Comparison of ENCODE assay signal across 15 cellular contexts in genomic region chr19:45457776-45458175, GRCh38. TPM values are rescaled to one million over a fixed set of nuclear protein-coding genes. Genes with fewer than 3 reads are reported as not detected.
DNase-seq lines count a peak whose midpoint lies in the region; ATAC-seq and TF ChIP-seq lines count a peak whose summit lies in the region.
"Had no signal": no experiment of that assay in that cellular context is flagged by ENCODE, and none has a peak within 500 bp of the region (broad histone marks: within the 10 kb centered on the region; RNA-seq: fewer than 3 reads in every experiment).

No MANE protein-coding gene starts in this region.

- no peak for DNase-seq in activated CD4-positive, alpha-beta T cell treated with anti-CD3 and anti-CD28 coated beads, Interleukin-2, amount 10 ng/mL, durations not matched to agents 7 days and 5 days
- DNase-seq in activated CD4-positive, alpha-beta T cell treated with anti-CD3 and anti-CD28 coated beads, Interleukin-2, amount 50 U/mL, for 4 hours = no peak
- no peak for DNase-seq in WTC11 (ENCODE audit: low spot score)
- DNase-seq in islet precursor cell = peak; percentile 43
- DNase-seq in progenitor cell of endocrine pancreas (ENCODE audit: low spot score, unreplicated experiment) = no peak
- no peak for DNase-seq in NOMO-1 treated with DMSO at 0.1 percent for 48 hours (lab: John Stamatoyannopoulos, UW; ENCODE audit: unreplicated experiment)
- DNase-seq in NCI-H1930 (lab: John Stamatoyannopoulos, UW) = no peak
- no peak for DNase-seq in T-helper 2 cell treated with Interferon-gamma antibody and Interleukin-4, amounts not matched to agents 5 μg/mL and 100 μg/mL, for 36 hours (ENCODE audit: low spot score)
- DNase-seq: 8988T; CD8-positive, alpha-beta memory T cell; NCI-H1105 treated with DMSO at 0.1 percent for 48 hours; NCI-H1694 treated with DMSO at 0.1 percent for 48 hours; NCI-H226; NCI-H524 treated with DMSO at 0.1 percent for 48 hours; SHP77 treated with DMSO at 0.1 percent for 48 hours had no signal

- ATAC-seq in WTC11 = no peak

- no peaks in the 10 kb centered on the region for H3K36me3 Mint-ChIP-seq in activated CD4-positive, alpha-beta T cell treated with anti-CD3 and anti-CD28 coated beads, Interleukin-2, amount 10 ng/mL, durations not matched to agents 7 days and 5 days (ENCODE audit: low read depth)
- H3K36me3 Mint-ChIP-seq in WTC11 (no peaks in the 10 kb centered on the region), progenitor cell of endocrine pancreas (ENCODE audit: insufficient read depth) (no peaks in the 10 kb centered on the region)
- no peaks in the 10 kb centered on the region for H3K36me3 Mint-ChIP-seq in T-helper 2 cell treated with Interferon-gamma antibody and Interleukin-4, amounts not matched to agents 5 μg/mL and 100 μg/mL, for 36 hours (ENCODE audit: low read depth)
- H3K36me3 Mint-ChIP-seq: CD8-positive, alpha-beta memory T cell had no signal

- no peaks in the 10 kb centered on the region for H3K9me3 Mint-ChIP-seq in activated CD4-positive, alpha-beta T cell treated with anti-CD3 and anti-CD28 coated beads, Interleukin-2, amount 10 ng/mL, durations not matched to agents 7 days and 5 days
- H3K9me3 Mint-ChIP-seq in WTC11 = no peaks in the 10 kb centered on the region
- no peaks in the 10 kb centered on the region for H3K9me3 Mint-ChIP-seq in progenitor cell of endocrine pancreas (ENCODE audit: low read depth)
- H3K9me3 Mint-ChIP-seq in T-helper 2 cell treated with Interferon-gamma antibody and Interleukin-4, amounts not matched to agents 5 μg/mL and 100 μg/mL, for 36 hours = no peaks in the 10 kb centered on the region
- H3K9me3 Mint-ChIP-seq: CD8-positive, alpha-beta memory T cell had no signal

- CTCF ChIA-PET in activated CD4-positive, alpha-beta T cell treated with anti-CD3 and anti-CD28 coated beads, Interleukin-2, amount 10 ng/mL, durations not matched to agents 7 days and 5 days (lab: Charles Lee) = interaction anchor here (0.6 to 4.9 kb wide), 7 partner anchors 12 to 184 kb away, joined by 3 to 28 read pairs (median 4); no protein-coding TSS in a partner anchor
- CTCF ChIA-PET in WTC11 (lab: Charles Lee) = interaction anchor here (2.8 kb wide), 1 partner anchor 18 kb away, joined by 21 read pairs; no protein-coding TSS in a partner anchor

- H3K27ac Mint-ChIP-seq in activated CD4-positive, alpha-beta T cell treated with anti-CD3 and anti-CD28 coated beads, Interleukin-2, amount 10 ng/mL, durations not matched to agents 7 days and 5 days = peak overlapping the region; percentile 65
- H3K27ac Mint-ChIP-seq in WTC11 (peak overlapping the region; percentile 10; the same call in 1 of the 2 replicates), progenitor cell of endocrine pancreas (peak overlapping the region; percentile 85)
- no peak overlapping the region for H3K27ac Mint-ChIP-seq in T-helper 2 cell treated with Interferon-gamma antibody and Interleukin-4, amounts not matched to agents 5 μg/mL and 100 μg/mL, for 36 hours

- POLR2A ChIA-PET in activated CD4-positive, alpha-beta T cell treated with anti-CD3 and anti-CD28 coated beads, Interleukin-2, amount 10 ng/mL, durations not matched to agents 7 days and 5 days (lab: Charles Lee) = no interaction called here
- POLR2A ChIA-PET in WTC11 (lab: Charles Lee) = no interaction called here

- H3K4me3 Mint-ChIP-seq in activated CD4-positive, alpha-beta T cell treated with anti-CD3 and anti-CD28 coated beads, Interleukin-2, amount 10 ng/mL, durations not matched to agents 7 days and 5 days = no peak overlapping the region
- H3K4me3 Mint-ChIP-seq in WTC11 = no peak overlapping the region
- H3K4me3 Mint-ChIP-seq in progenitor cell of endocrine pancreas (ENCODE audit: low read depth) = no peak overlapping the region
- no peak overlapping the region for H3K4me3 Mint-ChIP-seq in T-helper 2 cell treated with Interferon-gamma antibody and Interleukin-4, amounts not matched to agents 5 μg/mL and 100 μg/mL, for 36 hours

- peaks cover 14% of the 10 kb centered on the region for H3K4me1 Mint-ChIP-seq in activated CD4-positive, alpha-beta T cell treated with anti-CD3 and anti-CD28 coated beads, Interleukin-2, amount 10 ng/mL, durations not matched to agents 7 days and 5 days
- peaks cover 9% of the 10 kb centered on the region for H3K4me1 Mint-ChIP-seq in WTC11
- H3K4me1 Mint-ChIP-seq in progenitor cell of endocrine pancreas (ENCODE audit: low read depth) = peaks cover 16% of the 10 kb centered on the region
- peaks cover 17% of the 10 kb centered on the region for H3K4me1 Mint-ChIP-seq in T-helper 2 cell treated with Interferon-gamma antibody and Interleukin-4, amounts not matched to agents 5 μg/mL and 100 μg/mL, for 36 hours (ENCODE audit: low read depth)

- H3K27me3 Mint-ChIP-seq in activated CD4-positive, alpha-beta T cell treated with anti-CD3 and anti-CD28 coated beads, Interleukin-2, amount 10 ng/mL, durations not matched to agents 7 days and 5 days = peaks cover 4% of the 10 kb centered on the region
- H3K27me3 Mint-ChIP-seq in WTC11 (ENCODE audit: low read depth) (peaks cover 22% of the 10 kb centered on the region), progenitor cell of endocrine pancreas (no peaks in the 10 kb centered on the region)
- peaks cover 14% of the 10 kb centered on the region for H3K27me3 Mint-ChIP-seq in T-helper 2 cell treated with Interferon-gamma antibody and Interleukin-4, amounts not matched to agents 5 μg/mL and 100 μg/mL, for 36 hours (ENCODE audit: low read depth)

- TF ChIP-seq CTCF in WTC11 (IDR thresholded peaks at IDR 0.05) = no peak
- no peak for TF ChIP-seq CTCF in progenitor cell of endocrine pancreas (IDR thresholded peaks at IDR 0.05; ENCODE audit: unreplicated experiment)

TF ChIP-seq in WTC11, 78 proteins besides CTCF, POLR2A, EP300 and RAD21 (continues in another document):
- TF ChIP-seq TCF7 (CRISPR knock-in tag; IDR thresholded peaks at IDR 0.05; ENCODE audit: low read depth) (no peak), ZNF219 (CRISPR knock-in tag; IDR thresholded peaks at IDR 0.05; ENCODE audit: borderline replicate concordance) (no peak), ZNF281 (CRISPR knock-in tag; IDR thresholded peaks at IDR 0.05) (no peak), PREB (CRISPR knock-in tag; IDR thresholded peaks at IDR 0.05; ENCODE audit: borderline replicate concordance) (no peak), TEAD4 (CRISPR knock-in tag; IDR thresholded peaks at IDR 0.05) (no peak), EMX1 (CRISPR knock-in tag; IDR thresholded peaks at IDR 0.05) (no peak)

RNA-seq across cellular contexts. Expression of gene FOSB, which starts 10.0 kb away (rescaled TPM):
- total RNA-seq in activated CD4-positive, alpha-beta T cell treated with anti-CD3 and anti-CD28 coated beads, Interleukin-2, amount 10 ng/mL, durations not matched to agents 7 days and 5 days = 10 to 100 TPM; 36.0 to 43.9 TPM
- 2.3 to 7.2 TPM (median 5.4 TPM) in 3 replicates for total RNA-seq in WTC11 (2021)
- 5.3 and 7.3 TPM in 2 replicates for total RNA-seq in progenitor cell of endocrine pancreas

RNA-seq across cellular contexts. Expression of gene ERCC1, which starts 34.1 kb away (rescaled TPM):
- 10 to 100 TPM; 59.9 to 66.1 TPM for total RNA-seq in activated CD4-positive, alpha-beta T cell treated with anti-CD3 and anti-CD28 coated beads, Interleukin-2, amount 10 ng/mL, durations not matched to agents 7 days and 5 days
- total RNA-seq in WTC11 (2021) (43.7 to 60.6 TPM (median 60.1 TPM) in 3 replicates), progenitor cell of endocrine pancreas (58.5 and 64.8 TPM in 2 replicates)

RNA-seq across cellular contexts. Expression of gene RTN2, which starts 39.1 kb away (rescaled TPM):
- total RNA-seq in activated CD4-positive, alpha-beta T cell treated with anti-CD3 and anti-CD28 coated beads, Interleukin-2, amount 10 ng/mL, durations not matched to agents 7 days and 5 days = 1 to 10 TPM; 1.8 to 2.0 TPM
- total RNA-seq in WTC11 (2021) (25.1 to 27.8 TPM (median 27.4 TPM) in 3 replicates), progenitor cell of endocrine pancreas (17.9 and 21.6 TPM in 2 replicates)

RNA-seq across cellular contexts. Expression of gene PPM1N, which starts 40.5 kb away (rescaled TPM):
- total RNA-seq in activated CD4-positive, alpha-beta T cell treated with anti-CD3 and anti-CD28 coated beads, Interleukin-2, amount 10 ng/mL, durations not matched to agents 7 days and 5 days = 1 to 10 TPM in 1 of 2 experiments, under 1 TPM in 1; 0.82 to 1.1 TPM
- 10.3 to 15.1 TPM (median 14.2 TPM) in 3 replicates for total RNA-seq in WTC11 (2021)
- total RNA-seq in progenitor cell of endocrine pancreas = 0.62 TPM in 1 of 2 replicates, not detected in the other

RNA-seq across cellular contexts. Expression of gene VASP, which starts 49.5 kb away (rescaled TPM):
- total RNA-seq in activated CD4-positive, alpha-beta T cell treated with anti-CD3 and anti-CD28 coated beads, Interleukin-2, amount 10 ng/mL, durations not matched to agents 7 days and 5 days = 100 to 1,000 TPM; 143 to 157 TPM
- 143 to 146 TPM (median 144 TPM) in 3 replicates for total RNA-seq in WTC11 (2021)
- total RNA-seq in progenitor cell of endocrine pancreas = 93.4 and 94.9 TPM in 2 replicates
